3 cellular contexts compared by ENCODE assay signal in genomic region chr10:74870191-74870590, GRCh38.
"Had no signal": no experiment of that assay in that cellular context is flagged by ENCODE, and none has a peak within 500 bp of the region (broad histone marks: within the 10 kb centered on the region; RNA-seq: fewer than 3 reads in every experiment).

No MANE protein-coding gene starts in this region.

- DNase-seq: GDM1, GF-D8 had no signal

- H3K4me3 ChIP-seq: GM12878 had no signal

- ATAC-seq: GM12878 had no signal
